In genomic region chr22:33919591-33920501, GRCh38 we compare ENCODE assay signal across 8 cellular contexts. TPM values are rescaled to one million over a fixed set of nuclear protein-coding genes. Genes with fewer than 3 reads are reported as not detected.
A peak's percentile ranks its signal among the peaks of the same experiment; 100 is the strongest.
DNase-seq lines count a peak whose midpoint lies in the region; ATAC-seq and TF ChIP-seq lines count a peak whose summit lies in the region.

Gene LARGE1, minus strand, starts transcription at chr22:33920476.

- CTCF ChIA-PET in activated CD4-positive, alpha-beta T cell treated with anti-CD3 and anti-CD28 coated beads for 36 hours (lab: Charles Lee), result interaction anchor here (0.6 kb wide), 1 partner anchor 620 kb away, joined by 3 read pairs; no protein-coding TSS in a partner anchor
- CTCF ChIA-PET in activated B cell treated with CpG ODN at 0.5 μM for 24 hours (lab: Charles Lee), result interaction anchor here (1.0 to 4.3 kb wide), 6 partner anchors 22 to 619 kb away, joined by 3 to 61 read pairs (median 6); no protein-coding TSS in a partner anchor

- no peak for TF ChIP-seq CTCF in activated B cell treated with CpG ODN at 0.5 μM for 24 hours (IDR thresholded peaks at IDR 0.05)
- TF ChIP-seq CTCF in foreskin keratinocyte (conservative IDR thresholded peaks at IDR 0.05), result no peak
- TF ChIP-seq CTCF in nephron (IDR thresholded peaks at IDR 0.05; ENCODE audit: unreplicated experiment in 3 of 3), result no peak

- no peak within 1 kb of the TSS for H3K27ac Mint-ChIP-seq in activated CD4-positive, alpha-beta T cell treated with anti-CD3 and anti-CD28 coated beads for 36 hours
- H3K27ac Mint-ChIP-seq in activated B cell treated with CpG ODN at 0.5 μM for 24 hours (peak within 1 kb of the TSS; percentile 72), nephron (peak within 1 kb of the TSS; percentile 29 to 87 (median 67))

- intact Hi-C loops in activated CD4-positive, alpha-beta T cell treated with anti-CD3 and anti-CD28 coated beads for 36 hours (cut with DNase I, micrococcal nuclease), result loop anchor here in 1 of 2 experiments (5.0 kb wide), 1 partner anchor 1102 kb away; no protein-coding TSS in a partner anchor
- intact Hi-C loops in activated B cell treated with CpG ODN at 0.5 μM for 24 hours (cut with micrococcal nuclease), result loop anchor here (2.0 to 10.0 kb wide), 4 partner anchors 23 to 1237 kb away; no protein-coding TSS in a partner anchor

- H3K27me3 Mint-ChIP-seq in activated CD4-positive, alpha-beta T cell treated with anti-CD3 and anti-CD28 coated beads for 36 hours, result peaks cover 66% of the 10 kb centered on the region
- peaks cover 6% of the 10 kb centered on the region for H3K27me3 Mint-ChIP-seq in activated B cell treated with CpG ODN at 0.5 μM for 24 hours
- H3K27me3 Mint-ChIP-seq in nephron (ENCODE audit: low read depth), result peaks cover 35% of the 10 kb centered on the region

- peak within 1 kb of the TSS; percentile 60 for H3K4me3 Mint-ChIP-seq in activated CD4-positive, alpha-beta T cell treated with anti-CD3 and anti-CD28 coated beads for 36 hours
- peak within 1 kb of the TSS; percentile 94 for H3K4me3 Mint-ChIP-seq in activated B cell treated with CpG ODN at 0.5 μM for 24 hours
- H3K4me3 Mint-ChIP-seq in nephron, result peak within 1 kb of the TSS; percentile 92 to 97 (median 96)

- H3K36me3 Mint-ChIP-seq in activated CD4-positive, alpha-beta T cell treated with anti-CD3 and anti-CD28 coated beads for 36 hours (ENCODE audit: low read depth), result peaks cover 2% of the 10 kb centered on the region
- H3K36me3 Mint-ChIP-seq in activated B cell treated with CpG ODN at 0.5 μM for 24 hours (ENCODE audit: low read depth) (peaks cover 4% of the 10 kb centered on the region), nephron (ENCODE audit: low read depth) (no peaks in the 10 kb centered on the region)

- POLR2A ChIA-PET in activated CD4-positive, alpha-beta T cell treated with anti-CD3 and anti-CD28 coated beads for 36 hours (lab: Charles Lee), result no interaction called here
- POLR2A ChIA-PET in activated B cell treated with CpG ODN at 0.5 μM for 24 hours (lab: Charles Lee), result interaction anchor here (0.6 to 3.8 kb wide), 12 partner anchors 8 to 621 kb away, joined by 3 to 27 read pairs (median 7); no protein-coding TSS in a partner anchor

- peaks cover 16% of the 10 kb centered on the region for H3K4me1 Mint-ChIP-seq in activated CD4-positive, alpha-beta T cell treated with anti-CD3 and anti-CD28 coated beads for 36 hours
- H3K4me1 Mint-ChIP-seq in activated B cell treated with CpG ODN at 0.5 μM for 24 hours (peaks cover 57% of the 10 kb centered on the region), nephron (peaks cover 38% of the 10 kb centered on the region)

- H3K4me1 ChIP-seq in foreskin keratinocyte, result no peaks in the 10 kb centered on the region

- DNase-seq in activated CD4-positive, alpha-beta T cell treated with anti-CD3 and anti-CD28 coated beads for 36 hours, result peak; percentile 24
- DNase-seq in activated CD4-positive, alpha-beta T cell treated with anti-CD3 and anti-CD28 coated beads for 4 hours, result no peak
- DNase-seq in activated B cell treated with CpG ODN at 0.5 μM for 24 hours (peak; percentile 45), foreskin keratinocyte (peak in 1 of 2 donors; percentile 16), middle frontal gyrus (ENCODE audit: extremely low spot score, low spot score) (no peak), cerebellar cortex (ENCODE audit: low spot score) (no peak)

- peak within 1 kb of the TSS; percentile 37 for H3K27ac ChIP-seq in foreskin keratinocyte

- ATAC-seq in activated CD4-positive, alpha-beta T cell treated with anti-CD3 and anti-CD28 coated beads for 36 hours, result no peak
- peak; percentile 12 for ATAC-seq in HG03139 (IDR thresholded peaks at IDR 0.05; ENCODE audit: unreplicated experiment)
- peak; percentile 1 for ATAC-seq in activated B cell treated with CpG ODN at 0.5 μM for 24 hours (ENCODE audit: low read depth)
- peak; percentile 28 for ATAC-seq in foreskin keratinocyte

- no peaks in the 10 kb centered on the region for H3K9me3 Mint-ChIP-seq in activated CD4-positive, alpha-beta T cell treated with anti-CD3 and anti-CD28 coated beads for 36 hours (ENCODE audit: low read depth)
- no peaks in the 10 kb centered on the region for H3K9me3 Mint-ChIP-seq in activated B cell treated with CpG ODN at 0.5 μM for 24 hours
- H3K9me3 Mint-ChIP-seq in nephron, result no peaks in the 10 kb centered on the region

- H3K27me3 ChIP-seq in foreskin keratinocyte, result no peaks in the 10 kb centered on the region

RNA-seq across cellular contexts. Expression of gene LARGE1, which starts in this region (rescaled TPM):
- under 1 TPM; 0.39 to 0.57 TPM for total RNA-seq in activated CD4-positive, alpha-beta T cell treated with anti-CD3 and anti-CD28 coated beads for 36 hours
- total RNA-seq in activated B cell treated with CpG ODN at 0.5 μM for 24 hours (22.2 and 22.3 TPM in 2 replicates), foreskin keratinocyte (8.1 and 8.8 TPM in 2 replicates)
- 3.6 and 3.7 TPM in 2 replicates for polyA plus RNA-seq in foreskin keratinocyte

Comparison
In these comparisons a context has a peak if more than half of its experiments do, and no peak if none do; other contexts are left out.
1. Peak in DNase-seq in activated CD4-positive, alpha-beta T cell treated with anti-CD3 and anti-CD28 coated beads for 36 hours; RNA of the gene not detected or under 1 TPM.